10 cellular contexts compared by ENCODE assay signal in genomic region chr14:24954037-24954696, GRCh38.
DNase-seq lines count a peak whose midpoint lies in the region; ATAC-seq and TF ChIP-seq lines count a peak whose summit lies in the region.
"Had no signal": no experiment of that assay in that cellular context is flagged by ENCODE, and none has a peak within 500 bp of the region (broad histone marks: within the 10 kb centered on the region; RNA-seq: fewer than 3 reads in every experiment).

No MANE protein-coding gene starts in this region.

- TF ChIP-seq CTCF in C4-2B (conservative IDR thresholded peaks at IDR 0.05), result no peak

- ATAC-seq in GM19324 (IDR thresholded peaks at IDR 0.05; ENCODE audit: low FRiP score, unreplicated experiment) (peak; percentile 73), HG02763 (IDR thresholded peaks at IDR 0.05; ENCODE audit: unreplicated experiment) (peak; percentile 88), HG03575 (IDR thresholded peaks at IDR 0.05; ENCODE audit: extremely low read depth, insufficient number of reproducible peaks, low FRiP score, unreplicated experiment) (peak; percentile 63)
- ATAC-seq: Panc1 had no signal

- DNase-seq in foreskin melanocyte (no peak), DMS53 treated with DMSO at 0.1 percent for 48 hours (lab: John Stamatoyannopoulos, UW; ENCODE audit: unreplicated experiment) (no peak), NCI-H524 treated with DMSO at 0.1 percent for 48 hours (lab: John Stamatoyannopoulos, UW) (no peak)
- DNase-seq in stimulated activated CD8-positive, alpha-beta memory T cell treated with anti-CD3 and anti-CD28 coated beads, Interleukin-4, amount 100 ng/mL, for 48 hours, result no peak

- H3K27ac ChIP-seq in C4-2B, result peak overlapping the region; percentile 34; the same call in 1 of the 2 replicates
- H3K27ac ChIP-seq: A549 had no signal
